In genomic region chrX:4315891-4316290, GRCh38 we compare ENCODE assay signal across 25 cellular contexts.
"Had no signal": no experiment of that assay in that cellular context is flagged by ENCODE, and none has a peak within 500 bp of the region (broad histone marks: within the 10 kb centered on the region; RNA-seq: fewer than 3 reads in every experiment).

No MANE protein-coding gene starts in this region.

- H3K4me3 ChIP-seq: dorsolateral prefrontal cortex, gastroesophageal sphincter, heart left ventricle, hepatocyte, left lung, neural progenitor cell, prostate gland, sigmoid colon, thoracic aorta, tibial nerve, upper lobe of right lung, uterus had no signal

- H3K27me3 ChIP-seq: gastroesophageal sphincter, heart left ventricle, hepatocyte, left lung, neural progenitor cell, sigmoid colon, tibial nerve, upper lobe of right lung, uterus had no signal

- DNase-seq: dorsolateral prefrontal cortex; effector CD4-positive, alpha-beta T cell; foreskin fibroblast; heart left ventricle; left cardiac atrium; left lung; mesenchymal stem cell; midbrain; naive thymus-derived CD4-positive, alpha-beta T cell; right cardiac atrium; sigmoid colon; stimulated activated CD4-positive, alpha-beta T cell treated with anti-CD3 and anti-CD28 coated beads, Interleukin-4, amount 100 ng/mL, for 4 hours; stimulated activated naive B cell treated with anti-CD40 and anti-IgM and Interleukin-4, amounts not matched to agents 10 μg/mL and 1 μg/mL and 100 μg/mL, for 72 hours; upper lobe of right lung; uterus had no signal

- H2AFZ ChIP-seq: hepatocyte, neural progenitor cell, parathyroid adenoma had no signal

- H3K27ac ChIP-seq: dorsolateral prefrontal cortex, gastroesophageal sphincter, heart left ventricle, hepatocyte, left lung, neural progenitor cell, parathyroid adenoma, prostate gland, sigmoid colon, thoracic aorta, tibial nerve, upper lobe of right lung, uterus had no signal

- H3K4me1 Mint-ChIP-seq: naive thymus-derived CD4-positive, alpha-beta T cell; nephron; stimulated activated naive B cell treated with anti-CD40 and anti-IgM and Interleukin-4, amounts not matched to agents 10 μg/mL and 1 μg/mL and 100 μg/mL, for 72 hours had no signal

- H3K36me3 Mint-ChIP-seq: naive thymus-derived CD4-positive, alpha-beta T cell; neural progenitor cell; stimulated activated naive B cell treated with anti-CD40 and anti-IgM and Interleukin-4, amounts not matched to agents 10 μg/mL and 1 μg/mL and 100 μg/mL, for 72 hours had no signal

- H3K27ac Mint-ChIP-seq: naive thymus-derived CD4-positive, alpha-beta T cell; nephron; neural progenitor cell; stimulated activated naive B cell treated with anti-CD40 and anti-IgM and Interleukin-4, amounts not matched to agents 10 μg/mL and 1 μg/mL and 100 μg/mL, for 72 hours; stimulated activated naive CD8-positive, alpha-beta T cell treated with anti-CD3 and anti-CD28 coated beads, Interleukin-15, Interleukin-2, amounts not matched to agents 100 ng/mL and 50 ng/mL, for 24 hours had no signal

- ATAC-seq: gastroesophageal sphincter; heart left ventricle; left cardiac atrium; left lung; naive thymus-derived CD4-positive, alpha-beta T cell; right cardiac atrium; stimulated activated naive B cell treated with anti-CD40 and anti-IgM and Interleukin-4, amounts not matched to agents 10 μg/mL and 1 μg/mL and 100 μg/mL, for 72 hours; upper lobe of right lung had no signal

- H3K4me1 ChIP-seq: gastroesophageal sphincter, heart left ventricle, left lung, parathyroid adenoma, prostate gland, sigmoid colon, tibial nerve, upper lobe of right lung, uterus had no signal

- H3K27me3 Mint-ChIP-seq: naive thymus-derived CD4-positive, alpha-beta T cell; stimulated activated naive B cell treated with anti-CD40 and anti-IgM and Interleukin-4, amounts not matched to agents 10 μg/mL and 1 μg/mL and 100 μg/mL, for 72 hours; stimulated activated naive CD8-positive, alpha-beta T cell treated with anti-CD3 and anti-CD28 coated beads, Interleukin-15, Interleukin-2, amounts not matched to agents 100 ng/mL and 50 ng/mL, for 24 hours had no signal

- H3K36me3 ChIP-seq: gastroesophageal sphincter, heart left ventricle, left lung, neural progenitor cell, prostate gland, sigmoid colon, thoracic aorta, tibial nerve, upper lobe of right lung, uterus had no signal

- H3K79me2 ChIP-seq: hepatocyte, parathyroid adenoma had no signal

- H3K4me3 Mint-ChIP-seq: naive thymus-derived CD4-positive, alpha-beta T cell; nephron; neural progenitor cell; stimulated activated naive B cell treated with anti-CD40 and anti-IgM and Interleukin-4, amounts not matched to agents 10 μg/mL and 1 μg/mL and 100 μg/mL, for 72 hours; stimulated activated naive CD8-positive, alpha-beta T cell treated with anti-CD3 and anti-CD28 coated beads, Interleukin-15, Interleukin-2, amounts not matched to agents 100 ng/mL and 50 ng/mL, for 24 hours had no signal

- H3K9ac ChIP-seq: neural progenitor cell, parathyroid adenoma had no signal

- H3K9me3 Mint-ChIP-seq: nephron, neural progenitor cell had no signal

- H3K9me3 ChIP-seq: gastroesophageal sphincter, heart left ventricle, left lung, prostate gland, sigmoid colon, thoracic aorta, tibial nerve, upper lobe of right lung, uterus had no signal

- FAIRE-seq: islet of Langerhans had no signal

- H3K4me2 ChIP-seq: hepatocyte, neural progenitor cell had no signal
